In the genomic region with DNA sequence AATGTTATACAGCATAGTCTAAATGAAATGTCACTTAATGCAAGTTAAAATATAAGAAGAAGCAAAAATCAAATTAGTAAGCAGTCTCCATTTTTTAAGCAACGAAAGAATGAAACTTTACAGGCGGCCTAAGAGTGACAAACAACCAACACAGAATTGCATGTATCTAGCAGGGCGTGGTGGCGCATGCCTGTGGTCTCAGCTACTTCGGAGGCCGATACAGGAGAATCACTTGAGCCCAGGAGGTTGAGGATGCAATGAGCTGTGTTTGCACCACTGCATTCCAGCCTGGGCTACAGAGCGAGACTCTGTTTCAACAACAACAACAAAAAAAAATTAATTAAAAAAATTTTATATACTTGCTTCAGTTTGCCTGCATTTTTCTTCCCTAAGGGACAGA, we compare ENCODE assay signal across 18 cellular contexts. TPM values are rescaled to one million over a fixed set of nuclear protein-coding genes. Genes with fewer than 3 reads are reported as not detected.
A peak's percentile ranks its signal among the peaks of the same experiment; 100 is the strongest.
DNase-seq lines count a peak whose midpoint lies in the region; ATAC-seq lines count a peak whose summit lies in the region.
"Had no signal": no experiment of that assay in that cellular context is flagged by ENCODE, and none has a peak within 500 bp of the region (broad histone marks: within the 10 kb centered on the region; RNA-seq: fewer than 3 reads in every experiment).

No MANE protein-coding gene starts in this region.

- no peaks in the 10 kb centered on the region for H3K27me3 ChIP-seq in mesenchymal stem cell (ENCODE audit: control insufficient read depth in 1 of 2, insufficient read depth in 1 of 2, low read length in 2 of 2)

- 58% methylated on average over 7 of the region's 7 CpGs for WGBS in mesenchymal stem cell

- peaks cover 3 to 14% of the 10 kb centered on the region in 2 experiments for H3K36me3 ChIP-seq in mesenchymal stem cell (ENCODE audit: control insufficient read depth in 1 of 2, insufficient read depth in 2 of 2, low read depth in 1 of 2, low read length in 2 of 2)

- DNase-seq in activated naive CD4-positive, alpha-beta T cell treated with anti-CD3 and anti-CD28 coated beads for 36 hours, result peak; percentile 8
- DNase-seq in activated naive CD4-positive, alpha-beta T cell treated with Interleukin-2 at 50 U/mL for 16 hours, result no peak
- DNase-seq in astrocyte of the hippocampus (ENCODE audit: low read depth, low spot score) (peak; percentile 56), mesenchymal stem cell (peak; percentile 67), nucleus accumbens (lab: John Stamatoyannopoulos, UW) (no peak)
- DNase-seq in stimulated activated effector memory CD8-positive, alpha-beta T cell treated with anti-CD3 and anti-CD28 coated beads, Interleukin-12 subunit alpha, Interleukin-12 subunit beta, amount 100 ng/mL, for 72 hours (ENCODE audit: low spot score in 2 of 2), result no peak
- DNase-seq: DMS79, GOT3, Kasumi-1, NCI-H1105 treated with DMSO at 0.1 percent for 48 hours, NCI-H187, NCI-H2171, NCI-H446 treated with DMSO at 0.1 percent for 48 hours, NCI-H748 treated with DMSO at 0.1 percent for 48 hours, PC-3 had no signal

- no peak overlapping the region for H4K8ac ChIP-seq in mesenchymal stem cell (ENCODE audit: low read length)

- peaks cover 9% of the 10 kb centered on the region for H3K79me1 ChIP-seq in mesenchymal stem cell (replicated peaks; ENCODE audit: low read length, poor library complexity, severe bottlenecking)

- peaks cover 14% of the 10 kb centered on the region for H3K4me1 ChIP-seq in mesenchymal stem cell (ENCODE audit: control insufficient read depth, insufficient read depth, low read depth, low read length)

- H3K27ac Mint-ChIP-seq in activated naive CD4-positive, alpha-beta T cell treated with anti-CD3 and anti-CD28 coated beads for 36 hours, result peak overlapping the region; percentile 50
- H3K27ac Mint-ChIP-seq in stimulated activated effector memory CD8-positive, alpha-beta T cell treated with anti-CD3 and anti-CD28 coated beads, Interleukin-12 subunit alpha, Interleukin-12 subunit beta, amount 100 ng/mL, for 72 hours, result peak overlapping the region; percentile 64

- no peak overlapping the region for H4K91ac ChIP-seq in mesenchymal stem cell (ENCODE audit: low read length)

- H3K18ac ChIP-seq in mesenchymal stem cell (ENCODE audit: low read depth in 1 of 2, low read length in 2 of 2), result peak overlapping the region in 1 of 2 experiments; percentile 34

- H2BK5ac ChIP-seq in mesenchymal stem cell (ENCODE audit: low read depth, low read length, poor library complexity, severe bottlenecking), result no peak overlapping the region

- no peak overlapping the region for H3K4me3 ChIP-seq in mesenchymal stem cell (ENCODE audit: insufficient read depth in 1 of 2, low read depth in 1 of 2, low read length in 2 of 2)

- peak overlapping the region in 1 of 2 experiments; percentile 83 for H3K23ac ChIP-seq in mesenchymal stem cell (ENCODE audit: low read length in 2 of 2)

- H3K4me1 Mint-ChIP-seq in activated naive CD4-positive, alpha-beta T cell treated with anti-CD3 and anti-CD28 coated beads for 36 hours (ENCODE audit: low read depth), result peaks cover 65% of the 10 kb centered on the region
- H3K4me1 Mint-ChIP-seq in stimulated activated effector memory CD8-positive, alpha-beta T cell treated with anti-CD3 and anti-CD28 coated beads, Interleukin-12 subunit alpha, Interleukin-12 subunit beta, amount 100 ng/mL, for 72 hours, result peaks cover 31% of the 10 kb centered on the region

- H3K9ac ChIP-seq in mesenchymal stem cell (ENCODE audit: low read length), result no peak overlapping the region

- no peak overlapping the region for H2BK15ac ChIP-seq in mesenchymal stem cell (ENCODE audit: low read depth, poor library complexity, severe bottlenecking)

- ATAC-seq in stimulated activated effector memory CD8-positive, alpha-beta T cell treated with anti-CD3 and anti-CD28 coated beads, Interleukin-12 subunit alpha, Interleukin-12 subunit beta, amount 100 ng/mL, for 72 hours, result peak; percentile 66
- ATAC-seq in GM19395 (IDR thresholded peaks at IDR 0.05; ENCODE audit: unreplicated experiment), result no peak
- ATAC-seq in GM19035 (IDR thresholded peaks at IDR 0.05; ENCODE audit: unreplicated experiment), result no peak
- ATAC-seq: HepG2, PC-3 had no signal

- intact Hi-C loops in activated naive CD4-positive, alpha-beta T cell treated with anti-CD3 and anti-CD28 coated beads for 36 hours (cut with micrococcal nuclease), result no loop called here

- no peak overlapping the region for H3K4ac ChIP-seq in mesenchymal stem cell (ENCODE audit: low read depth in 1 of 2, low read length in 2 of 2)

- no peaks in the 10 kb centered on the region for H3K36me3 Mint-ChIP-seq in activated naive CD4-positive, alpha-beta T cell treated with anti-CD3 and anti-CD28 coated beads for 36 hours (ENCODE audit: low read depth)
- H3K36me3 Mint-ChIP-seq in stimulated activated effector memory CD8-positive, alpha-beta T cell treated with anti-CD3 and anti-CD28 coated beads, Interleukin-12 subunit alpha, Interleukin-12 subunit beta, amount 100 ng/mL, for 72 hours, result peaks cover 14% of the 10 kb centered on the region

- no peak overlapping the region for H3K4me2 ChIP-seq in mesenchymal stem cell (ENCODE audit: low read length, poor library complexity, severe bottlenecking)

- no peak overlapping the region for H2BK12ac ChIP-seq in mesenchymal stem cell (ENCODE audit: low read length in 2 of 2)

- CTCF ChIA-PET in activated naive CD4-positive, alpha-beta T cell treated with anti-CD3 and anti-CD28 coated beads for 36 hours (lab: Charles Lee), result interaction anchor here (0.7 to 1.2 kb wide), 2 partner anchors 153 to 250 kb away, joined by 3 to 4 read pairs; no protein-coding TSS in a partner anchor

- no peak overlapping the region for H2BK120ac ChIP-seq in mesenchymal stem cell (ENCODE audit: low read depth, low read length)

- H3K27ac ChIP-seq in mesenchymal stem cell (ENCODE audit: low read length, poor library complexity, severe bottlenecking), result no peak overlapping the region

- peak overlapping the region; percentile 22 for H3K4me3 Mint-ChIP-seq in activated naive CD4-positive, alpha-beta T cell treated with anti-CD3 and anti-CD28 coated beads for 36 hours
- H3K4me3 Mint-ChIP-seq in stimulated activated effector memory CD8-positive, alpha-beta T cell treated with anti-CD3 and anti-CD28 coated beads, Interleukin-12 subunit alpha, Interleukin-12 subunit beta, amount 100 ng/mL, for 72 hours, result peak overlapping the region; percentile 31

- H2AK5ac ChIP-seq in mesenchymal stem cell (ENCODE audit: low read length, severe bottlenecking), result no peak overlapping the region

- no peaks in the 10 kb centered on the region for H3K9me3 ChIP-seq in mesenchymal stem cell (ENCODE audit: control insufficient read depth, low read length)

- H2AFZ ChIP-seq in mesenchymal stem cell (ENCODE audit: low read depth, low read length), result no peak overlapping the region

- no peaks in the 10 kb centered on the region for H3K9me3 Mint-ChIP-seq in activated naive CD4-positive, alpha-beta T cell treated with anti-CD3 and anti-CD28 coated beads for 36 hours
- no peaks in the 10 kb centered on the region for H3K9me3 Mint-ChIP-seq in stimulated activated effector memory CD8-positive, alpha-beta T cell treated with anti-CD3 and anti-CD28 coated beads, Interleukin-12 subunit alpha, Interleukin-12 subunit beta, amount 100 ng/mL, for 72 hours

- H3K27me3 Mint-ChIP-seq in activated naive CD4-positive, alpha-beta T cell treated with anti-CD3 and anti-CD28 coated beads for 36 hours (ENCODE audit: low read depth), result no peaks in the 10 kb centered on the region

- peak overlapping the region in 1 of 2 experiments; percentile 81 for H3K14ac ChIP-seq in mesenchymal stem cell (ENCODE audit: low read length in 2 of 2)

RNA-seq across cellular contexts. Expression of gene RBMS1, which starts 16.6 kb away (rescaled TPM):
- total RNA-seq in activated naive CD4-positive, alpha-beta T cell treated with anti-CD3 and anti-CD28 coated beads for 36 hours, result 10 to 100 TPM; 27.8 to 29.1 TPM
- polyA plus RNA-seq in mesenchymal stem cell (2013, experiment 1 of 2), result 159 TPM
- polyA plus RNA-seq in mesenchymal stem cell (2013, experiment 2 of 2), result 180 TPM

Comparison
In these comparisons a context has a peak if more than half of its experiments do, and no peak if none do; other contexts are left out.
1. DNase-seq: peak in activated naive CD4-positive, alpha-beta T cell treated with anti-CD3 and anti-CD28 coated beads for 36 hours (single experiment), astrocyte of the hippocampus (single experiment) and mesenchymal stem cell (single experiment); none in activated naive CD4-positive, alpha-beta T cell treated with Interleukin-2 at 50 U/mL for 16 hours (single experiment), stimulated activated effector memory CD8-positive, alpha-beta T cell treated with anti-CD3 and anti-CD28 coated beads, Interleukin-12 subunit alpha, Interleukin-12 subunit beta, amount 100 ng/mL, for 72 hours (0 of 2) and nucleus accumbens (0 of 56).